In the genomic region with DNA sequence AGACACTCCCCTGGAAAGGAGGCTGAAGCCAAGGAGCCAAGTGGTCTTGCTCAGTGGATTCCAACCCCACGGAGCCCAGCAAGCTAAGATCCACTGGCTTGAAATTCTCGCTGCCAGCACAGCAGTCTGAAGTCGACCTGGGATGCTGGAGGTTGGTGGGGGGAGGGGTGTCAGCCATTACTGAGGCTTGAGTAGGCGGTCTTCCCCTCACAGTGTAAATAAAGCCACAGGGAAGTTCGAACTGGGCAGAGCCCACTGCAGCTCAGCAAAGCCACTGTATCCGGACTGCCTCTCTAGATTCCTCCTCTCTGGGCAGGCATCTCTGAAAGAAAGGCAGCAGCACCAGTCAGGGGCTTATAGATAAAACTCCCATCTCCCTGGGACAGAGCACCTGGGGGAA, we compare ENCODE assay signal across 1 cellular context.
TF ChIP-seq lines count a peak whose summit lies in the region.

No MANE protein-coding gene starts in this region.

TF ChIP-seq in H1, 55 proteins besides CTCF, POLR2A, EP300 and RAD21:
- TF ChIP-seq RBBP5 (IDR thresholded peaks at IDR 0.05; ENCODE audit: borderline replicate concordance, low read depth, low read length) (0 out of 2 replicates have a peak, but pooled peaks have one; percentile 39), YY1 (IDR thresholded peaks at IDR 0.05; ENCODE audit: low read depth, low read length) (peak; percentile 85)
